Comparison of ENCODE assay signal across 11 cellular contexts in genomic region chr1:67732750-67733151, GRCh38. TPM values are rescaled to one million over a fixed set of nuclear protein-coding genes. Genes with fewer than 3 reads are reported as not detected.
DNase-seq lines count a peak whose midpoint lies in the region; ATAC-seq, FAIRE-seq and TF ChIP-seq lines count a peak whose summit lies in the region.
"Had no signal": no experiment of that assay in that cellular context is flagged by ENCODE, and none has a peak within 500 bp of the region (broad histone marks: within the 10 kb centered on the region; RNA-seq: fewer than 3 reads in every experiment).

No MANE protein-coding gene starts in this region.

- H3K9me3 ChIP-seq in GM12878 (replicated peaks; ENCODE audit: control insufficient read depth, insufficient read depth, low read length) (no peaks in the 10 kb centered on the region), tibial artery (no peaks in the 10 kb centered on the region), SK-N-SH (no peaks in the 10 kb centered on the region)
- H3K9me3 ChIP-seq: esophagus muscularis mucosa, stomach had no signal

- no peaks in the 10 kb centered on the region for H3K36me3 ChIP-seq in GM12878 (ENCODE audit: control insufficient read depth in 2 of 2, insufficient read depth in 2 of 2, low read length in 1 of 2)
- no peaks in the 10 kb centered on the region for H3K36me3 ChIP-seq in tibial artery
- H3K36me3 ChIP-seq in SK-N-SH (replicated peaks in 1 of 2; ENCODE audit: control insufficient read depth in 1 of 2, insufficient read depth in 2 of 2, low read length in 1 of 2), result peaks cover 0 to 4% of the 10 kb centered on the region in 2 experiments
- H3K36me3 ChIP-seq: stomach had no signal

- H3F3A ChIP-seq in SK-N-SH (replicated peaks; ENCODE audit: insufficient read depth), result peaks cover 25% of the 10 kb centered on the region

- RAD21 ChIA-PET in GM12878 (lab: Charles Lee; ENCODE audit: unreplicated experiment), result interaction anchor here (0.9 to 2.2 kb wide), 8 partner anchors 9 to 108 kb away, joined by 3 to 12 read pairs (median 3); no protein-coding TSS in a partner anchor

- CTCF ChIA-PET in GM12878 (lab: Yijun Ruan, JAX), result interaction anchor here (0.7 to 1.8 kb wide), 7 partner anchors 9 to 99 kb away, joined by 3 to 5 read pairs (median 4); no protein-coding TSS in a partner anchor
- CTCF ChIA-PET in SK-N-SH (lab: Yijun Ruan, JAX), result interaction anchor here (0.7 to 3.8 kb wide), 6 partner anchors 10 to 200 kb away, joined by 3 to 18 read pairs (median 4); no protein-coding TSS in a partner anchor

- ATAC-seq in Right ventricle myocardium inferior (peak; percentile 71), HG03139 (IDR thresholded peaks at IDR 0.05; ENCODE audit: unreplicated experiment) (peak; percentile 34), GM12878 (peak; percentile 39), GM18520 (IDR thresholded peaks at IDR 0.05; ENCODE audit: unreplicated experiment) (no peak)

- H3K9me2 ChIP-seq in SK-N-SH, result no peaks in the 10 kb centered on the region

- H3K27me3 ChIP-seq in GM12878 (replicated peaks in 1 of 2; ENCODE audit: control insufficient read depth in 2 of 2, insufficient read depth in 2 of 2, low read length in 1 of 2), result no peaks in the 10 kb centered on the region
- H3K27me3 ChIP-seq in tibial artery, result no peaks in the 10 kb centered on the region
- no peaks in the 10 kb centered on the region for H3K27me3 ChIP-seq in SK-N-SH (ENCODE audit: insufficient read depth)
- H3K27me3 ChIP-seq: esophagus muscularis mucosa, stomach had no signal

- H4K20me1 ChIP-seq in GM12878 (ENCODE audit: control insufficient read depth, insufficient read depth) (no peaks in the 10 kb centered on the region), SK-N-SH (ENCODE audit: insufficient read depth) (no peaks in the 10 kb centered on the region)

- WGBS in GM12878 (ENCODE audit: insufficient coverage, insufficient replicate concordance, low lambda C conversion rate, missing lambda C conversion rate), result 68% methylated on average over 6 of the region's 6 CpGs
- WGBS in SK-N-SH (ENCODE audit: low lambda C conversion rate), result 92% methylated on average over 6 of the region's 6 CpGs

- TF ChIP-seq CTCF in GM12878 (IDR thresholded peaks at IDR 0.05 in 2 of 3, conservative IDR thresholded peaks at IDR 0.05 in 1 of 3; ENCODE audit: control insufficient read depth in 2 of 3, extremely low read depth in 1 of 3, insufficient read depth in 1 of 3, low read depth in 3 of 3, low read length in 3 of 3) (no peak), tibial artery (IDR thresholded peaks at IDR 0.05) (no peak), SK-N-SH (IDR thresholded peaks at IDR 0.05) (no peak)

- DNase-seq in Right ventricle myocardium inferior (ENCODE audit: missing footprints) (no peak), cardiac septum (ENCODE audit: low spot score) (no peak), GM12878 (ENCODE audit: low read depth, low spot score) (peak; percentile 58), tibial artery (peak in 1 of 2 donors; percentile 80), SK-N-SH (no peak), pons (ENCODE audit: low spot score) (no peak)
- DNase-seq: occipital lobe, stomach had no signal

- FAIRE-seq in GM12878 (lab: Jason Lieb, UNC), result no peak

- no peak for TF ChIP-seq POLR2A in GM12878 (IDR thresholded peaks at IDR 0.05; ENCODE audit: low read depth, low read length)

- POLR2A ChIA-PET in GM12878 (lab: Charles Lee) (interaction anchor here (1.0 to 1.6 kb wide), 8 partner anchors 10 to 99 kb away, joined by 3 to 7 read pairs (median 4); partner anchors contain the start of gene GADD45A), SK-N-SH (lab: Yijun Ruan, JAX) (no interaction called here)

- H3K79me2 ChIP-seq in GM12878 (ENCODE audit: control insufficient read depth, insufficient read depth, low read length) (no peaks in the 10 kb centered on the region), SK-N-SH (ENCODE audit: insufficient read depth) (peaks cover 72% of the 10 kb centered on the region)

- H3K27ac ChIP-seq in GM12878 (ENCODE audit: control insufficient read depth, insufficient read depth) (no peak overlapping the region), tibial artery (peak overlapping the region; percentile 72 to 74), SK-N-SH (ENCODE audit: low read depth in 2 of 2, low read length in 1 of 2) (peak overlapping the region in 1 of 2 experiments; percentile 59; a peak in 2 of 4 replicates)
- H3K27ac ChIP-seq: esophagus muscularis mucosa had no signal

- intact Hi-C loops in Right ventricle myocardium inferior (cut with DNase I) (no loop called here), cardiac septum (cut with DNase I) (no loop called here), GM12878 (cut with micrococcal nuclease; ENCODE audit: unreplicated experiment) (loop anchor here (5.0 kb wide), 1 partner anchor 45 kb away; the partner anchor contains the start of gene GADD45A), tibial artery (cut with DNase I; ENCODE audit: low total_unique reads) (no loop called here)

- H3K4me3 ChIP-seq in GM12878, result no peak overlapping the region
- no peak overlapping the region for H3K4me3 ChIP-seq in tibial artery
- no peak overlapping the region for H3K4me3 ChIP-seq in SK-N-SH (ENCODE audit: low read depth in 2 of 2, low read length in 1 of 2)
- H3K4me3 ChIP-seq: esophagus muscularis mucosa, stomach had no signal

- no peak overlapping the region for H3K9ac ChIP-seq in GM12878 (ENCODE audit: control insufficient read depth, insufficient read depth, low read length)
- no peak overlapping the region for H3K9ac ChIP-seq in SK-N-SH

- no TSS peak for BruUV-seq in GM12878 (replicated peaks; lab: Mats Ljungman, UMichigan)

- in situ Hi-C loops in GM12878 (cut with MboI), result no loop called here

- H2AFZ ChIP-seq in GM12878 (ENCODE audit: control insufficient read depth, low read depth, low read length), result 0 out of 2 replicates have a peak overlapping the region, but pooled peaks have one; percentile 1
- no peak overlapping the region for H2AFZ ChIP-seq in SK-N-SH (ENCODE audit: low read depth)

- no peak for TF ChIP-seq RAD21 in GM12878 (IDR thresholded peaks at IDR 0.05; ENCODE audit: insufficient read depth, low read depth, low read length)
- TF ChIP-seq RAD21 in SK-N-SH (IDR thresholded peaks at IDR 0.05; ENCODE audit: low read length), result no peak

- no peak overlapping the region for H3K4me2 ChIP-seq in GM12878 (ENCODE audit: control insufficient read depth, insufficient read depth)
- H3K4me2 ChIP-seq in SK-N-SH, result no peak overlapping the region

- H3K4me1 ChIP-seq in GM12878 (ENCODE audit: control insufficient read depth, insufficient read depth, low read length) (peaks cover 35% of the 10 kb centered on the region), tibial artery (peaks cover 3 to 58% (median 54%) of the 10 kb centered on the region in 4 donors), SK-N-SH (ENCODE audit: control insufficient read depth in 1 of 2, insufficient read depth in 2 of 2, low read depth in 1 of 2, low read length in 1 of 2) (peaks cover 15 to 41% of the 10 kb centered on the region in 2 experiments; a peak in 3 of 4 replicates)

- TF ChIP-seq EP300 in GM12878 (IDR thresholded peaks at IDR 0.05; ENCODE audit: borderline replicate concordance in 1 of 2, control insufficient read depth in 1 of 2, low read depth in 2 of 2, low read length in 2 of 2) (no peak), SK-N-SH (IDR thresholded peaks at IDR 0.05; ENCODE audit: borderline replicate concordance in 1 of 2, low read depth in 1 of 2, low read length in 1 of 2) (no peak)

- SMC1A ChIA-PET in GM12878 (lab: Charles Lee; ENCODE audit: uncharacterized antibody, unreplicated experiment), result interaction anchor here (0.7 to 14.7 kb wide), 16 partner anchors 9 to 519 kb away, joined by 3 to 227 read pairs (median 6); partner anchors contain the start of gene GADD45A

TF ChIP-seq in GM12878, 131 proteins besides CTCF, POLR2A, EP300 and RAD21 (continues in another document):
- TF ChIP-seq NR2C1 (IDR thresholded peaks at IDR 0.05) (0 out of 2 replicates have a peak, but pooled peaks have one; percentile 8), IKZF1 (conservative IDR thresholded peaks at IDR 0.05) (peak; percentile 42; the same call in 1 of the 2 replicates)

TF ChIP-seq in SK-N-SH, 30 proteins besides CTCF, POLR2A, EP300 and RAD21 (continues in another document):
- no peak for TF ChIP-seq POLR2AphosphoS5 (IDR thresholded peaks at IDR 0.05; ENCODE audit: low read depth, low read length)

RNA-seq across cellular contexts. Expression of gene GADD45A, which starts 47.8 kb away (rescaled TPM):
- 53.8 TPM for total RNA-seq in Right ventricle myocardium inferior
- total RNA-seq in cardiac septum, result 94.9 TPM
- 18.1 and 22.4 TPM in 2 replicates for total RNA-seq in GM12878 (2013; cell fraction: nucleolus; rRNA removed)
- 18.4 and 19.7 TPM in 2 replicates for total RNA-seq in GM12878 (2014; rRNA removed)
- 13.0 and 14.6 TPM in 2 replicates for total RNA-seq in GM12878 (2014; rRNA removed; fragmentation: Illumina TruSeq; extraction: Trizol)
- total RNA-seq in GM12878 (2021), result 25.7 and 26.1 TPM in 2 replicates
- 14.5 TPM for polyA plus RNA-seq in GM12878 (2011; ENCODE audit: low read depth)
- 20.6 and 27.8 TPM in 2 replicates for polyA plus RNA-seq in GM12878 (2011; rRNA removed)
- polyA plus RNA-seq in GM12878 (2011; cell fraction: cytosol; rRNA removed), result 24.3 and 24.4 TPM in 2 replicates
- 41.6 and 53.4 TPM in 2 replicates for polyA plus RNA-seq in GM12878 (2011; cell fraction: nucleus; rRNA removed)
- polyA plus RNA-seq in GM12878 (2012), result 31.6 and 44.9 TPM in 2 replicates
- 16.1 and 29.0 TPM in 2 replicates for polyA plus RNA-seq in GM12878 (2014; fragmentation: Illumina TruSeq; extraction: Trizol)
- polyA plus RNA-seq in GM12878 (2014; fragmentation: Nextera tagmentation; extraction: Ambion mirVana), result 1 to 10 TPM; 4.7 to 9.3 TPM
- 18.7 and 20.0 TPM in 2 replicates for polyA plus RNA-seq in GM12878 (2014; rRNA removed)
- polyA plus RNA-seq in GM12878 (2016; fragmentation: Nextera tagmentation; extraction: Ambion mirVana), result 10 to 100 TPM; 41.2 to 48.9 TPM
- 5.9 and 6.2 TPM in 2 replicates for polyA minus RNA-seq in GM12878 (2011; rRNA and poly(A)+ RNA removed)
- 8.7 and 13.5 TPM in 2 replicates for polyA minus RNA-seq in GM12878 (2011; cell fraction: cytosol; rRNA and poly(A)+ RNA removed)
- polyA minus RNA-seq in GM12878 (2011; cell fraction: nucleus; rRNA and poly(A)+ RNA removed), result 29.6 and 39.4 TPM in 2 replicates
- polyA plus RNA-seq in SK-N-SH (2012; rRNA removed), result 106 and 164 TPM in 2 replicates
- 138 and 141 TPM in 2 replicates for polyA plus RNA-seq in SK-N-SH (2012; cell fraction: cytosol; rRNA removed)
- polyA plus RNA-seq in SK-N-SH (2012; cell fraction: nucleus; rRNA removed), result 334 and 376 TPM in 2 replicates
